In genomic region chr1:42680921-42681683, GRCh38 we compare ENCODE assay signal across 1 cellular context.
TF ChIP-seq lines count a peak whose summit lies in the region.

No MANE protein-coding gene starts in this region.

TF ChIP-seq in K562, 482 proteins besides CTCF, POLR2A, EP300 and RAD21 (continued from another document):
- no peak; the same call in none of the 2 replicates for TF ChIP-seq ZNF592 (IDR thresholded peaks at IDR 0.05)
- no peak for TF ChIP-seq POLR2B (IDR thresholded peaks at IDR 0.05; ENCODE audit: low read depth, partially characterized antibody)
- peak; percentile 11 for TF ChIP-seq KDM5B (IDR thresholded peaks at IDR 0.05; ENCODE audit: insufficient replicate concordance, low read depth, low read length)
- no peak for TF ChIP-seq MITF (IDR thresholded peaks at IDR 0.05)
- TF ChIP-seq TCFL5 (CRISPR knock-in tag; conservative IDR thresholded peaks at IDR 0.05) = no peak
- no peak for TF ChIP-seq PHF8 (IDR thresholded peaks at IDR 0.05; ENCODE audit: borderline replicate concordance, low read length)
- TF ChIP-seq ZNF79 (CRISPR knock-in tag; IDR thresholded peaks at IDR 0.05; ENCODE audit: low read depth) = no peak
- no peak for TF ChIP-seq ZNF436 (CRISPR knock-in tag; IDR thresholded peaks at IDR 0.05)
- TF ChIP-seq ZNF398 (CRISPR knock-in tag; IDR thresholded peaks at IDR 0.05) = no peak
- TF ChIP-seq GABPA (tag; conservative IDR thresholded peaks at IDR 0.05; ENCODE audit: low read depth) = no peak
- TF ChIP-seq ETS1 (conservative IDR thresholded peaks at IDR 0.05; ENCODE audit: control insufficient read depth, low read depth, low read length) = no peak
- no peak for TF ChIP-seq IFI16 (CRISPR knock-in tag; IDR thresholded peaks at IDR 0.05)
- TF ChIP-seq CC2D1A (IDR thresholded peaks at IDR 0.05) = no peak
- TF ChIP-seq ARID2 (IDR thresholded peaks at IDR 0.05) = 0 out of 2 replicates have a peak, but pooled peaks have one; percentile 6
- no peak for TF ChIP-seq SREBF1 (IDR thresholded peaks at IDR 0.05; ENCODE audit: borderline replicate concordance, low read depth, low read length)
- no peak for TF ChIP-seq ZBTB9 (CRISPR knock-in tag; IDR thresholded peaks at IDR 0.05)
- no peak for TF ChIP-seq SP2 (IDR thresholded peaks at IDR 0.05; ENCODE audit: extremely low read depth, low read depth, low read length, poor library complexity, severe bottlenecking)
- TF ChIP-seq ZNF589 (CRISPR knock-in tag; IDR thresholded peaks at IDR 0.05; ENCODE audit: low read depth) = no peak
- TF ChIP-seq ZNF707 (CRISPR knock-in tag; conservative IDR thresholded peaks at IDR 0.05) = no peak
- no peak for TF ChIP-seq KAT8 (IDR thresholded peaks at IDR 0.05; ENCODE audit: low read depth)
- TF ChIP-seq SMARCE1 (IDR thresholded peaks at IDR 0.05) = peak; percentile 31; the same call in 1 of the 2 replicates
- no peak for TF ChIP-seq FOXM1 (IDR thresholded peaks at IDR 0.05; ENCODE audit: low read depth)
- TF ChIP-seq FOXM1 (CRISPR knock-in tag; IDR thresholded peaks at IDR 0.05; ENCODE audit: low read depth) = no peak
- no peak for TF ChIP-seq TSHZ1 (CRISPR knock-in tag; IDR thresholded peaks at IDR 0.05)
- TF ChIP-seq RAD51 (IDR thresholded peaks at IDR 0.05; ENCODE audit: borderline replicate concordance, low read depth) = peak; percentile 69
- TF ChIP-seq E2F8 (IDR thresholded peaks at IDR 0.05; ENCODE audit: low read depth, partially characterized antibody) = no peak
- no peak for TF ChIP-seq CAMTA2 (CRISPR knock-in tag; conservative IDR thresholded peaks at IDR 0.05)
- TF ChIP-seq TAF7 (tag; IDR thresholded peaks at IDR 0.05) = peak; percentile 43; the same call in 1 of the 2 replicates
- TF ChIP-seq MCM2 (IDR thresholded peaks at IDR 0.05; ENCODE audit: low read depth) = no peak
- no peak for TF ChIP-seq ZNF518B (CRISPR knock-in tag; IDR thresholded peaks at IDR 0.05)
- TF ChIP-seq ZKSCAN1 (IDR thresholded peaks at IDR 0.05; ENCODE audit: low read depth, low read length) = no peak
- TF ChIP-seq YY1 (IDR thresholded peaks at IDR 0.05; ENCODE audit: borderline replicate concordance in 1 of 3, control insufficient read depth in 1 of 3, extremely low read depth in 1 of 3, insufficient read depth in 3 of 3, insufficient read length in 1 of 3, insufficient replicate concordance in 2 of 3, low read depth in 1 of 3, low read length in 2 of 3) = peak; percentile 41 to 86 (median 48)
- TF ChIP-seq ESRRA (IDR thresholded peaks at IDR 0.05; ENCODE audit: borderline replicate concordance, low read depth) = no peak
- TF ChIP-seq TEAD1 (CRISPR knock-in tag; IDR thresholded peaks at IDR 0.05) = no peak
- TF ChIP-seq SMARCA4 (IDR thresholded peaks at IDR 0.05) = 0 out of 2 replicates have a peak, but pooled peaks have one; percentile 39
- TF ChIP-seq ETV1 (tag; conservative IDR thresholded peaks at IDR 0.05; ENCODE audit: low read depth) = no peak
- no peak for TF ChIP-seq SMC3 (conservative IDR thresholded peaks at IDR 0.05; ENCODE audit: insufficient read depth, low read depth, low read length)
- no peak for TF ChIP-seq KHSRP (IDR thresholded peaks at IDR 0.05)
- no peak for TF ChIP-seq ZNF165 (CRISPR knock-in tag; IDR thresholded peaks at IDR 0.05; ENCODE audit: borderline replicate concordance)
- no peak for TF ChIP-seq EZH2 (IDR thresholded peaks at IDR 0.05; ENCODE audit: borderline replicate concordance, low read depth, low read length)
- TF ChIP-seq ZKSCAN3 (CRISPR knock-in tag; IDR thresholded peaks at IDR 0.05) = no peak
- no peak for TF ChIP-seq CBX8 (IDR thresholded peaks at IDR 0.05; ENCODE audit: borderline replicate concordance, extremely low read depth, low read depth, low read length, poor library complexity, severe bottlenecking)
- TF ChIP-seq ZNF717 (CRISPR knock-in tag; IDR thresholded peaks at IDR 0.05) = no peak
- no peak for TF ChIP-seq ZBTB8A (IDR thresholded peaks at IDR 0.05; ENCODE audit: partially characterized antibody)
- no peak for TF ChIP-seq NFYB (IDR thresholded peaks at IDR 0.05; ENCODE audit: extremely low read depth, insufficient read length)
